In genomic region chr3:150216866-150217600, GRCh38 we compare ENCODE assay signal across 21 cellular contexts.
DNase-seq lines count a peak whose midpoint lies in the region; ATAC-seq and TF ChIP-seq lines count a peak whose summit lies in the region.
"Had no signal": no experiment of that assay in that cellular context is flagged by ENCODE, and none has a peak within 500 bp of the region (broad histone marks: within the 10 kb centered on the region; RNA-seq: fewer than 3 reads in every experiment).

No MANE protein-coding gene starts in this region.

- DNase-seq in DMS79 treated with DMSO at 0.1 percent for 48 hours (lab: John Stamatoyannopoulos, UW), result peak; percentile 53
- DNase-seq in DMS79 (lab: John Stamatoyannopoulos, UW), result no peak
- peak; percentile 82 for DNase-seq in NCI-H146 treated with DMSO at 0.1 percent for 48 hours (lab: John Stamatoyannopoulos, UW; ENCODE audit: unreplicated experiment)
- DNase-seq in psoas muscle, result no peak
- no peak for DNase-seq in hypothalamus (lab: John Stamatoyannopoulos, UW)
- DNase-seq in HAP-1 (ENCODE audit: low spot score in 2 of 2), result no peak
- DNase-seq in SK-N-DZ (ENCODE audit: low spot score), result no peak
- DNase-seq: 8988T; activated CD4-positive, alpha-beta T cell treated with anti-CD3 and anti-CD28 coated beads, Interleukin-2, amount 10 ng/mL, durations not matched to agents 24 days and 14 days; adrenal gland; BE2C; Caco-2; left lung; occipital lobe; sigmoid colon; stimulated activated CD4-positive, alpha-beta T cell treated with anti-CD3 and anti-CD28 coated beads, Interleukin-2, amount 100 ng/mL, for 24 hours; stimulated activated naive CD8-positive, alpha-beta T cell treated with anti-CD3 and anti-CD28 coated beads, Interleukin-15, amount 100 ng/mL, for 72 hours had no signal

- ATAC-seq in esophagus mucosa, result peak; percentile 45
- ATAC-seq in psoas muscle, result peak in 1 of 4 donors; percentile 26
- ATAC-seq: mucosa of descending colon had no signal

- peaks cover 9% of the 10 kb centered on the region for H3K4me1 ChIP-seq in psoas muscle
- H3K4me1 ChIP-seq in HAP-1, result peaks cover 23% of the 10 kb centered on the region
- H3K4me1 ChIP-seq: Caco-2 had no signal

- H3K27ac ChIP-seq in psoas muscle, result peak overlapping the region; percentile 79
- H3K27ac ChIP-seq: adrenal gland, epithelial cell of prostate, left lung had no signal

- H3K36me3 ChIP-seq in psoas muscle (ENCODE audit: insufficient read depth in 1 of 2, low read depth in 1 of 2) (no peaks in the 10 kb centered on the region), HAP-1 (replicated peaks) (no peaks in the 10 kb centered on the region)
- H3K36me3 ChIP-seq: adrenal gland, BE2C, left lung, sigmoid colon had no signal

- H3K27me3 ChIP-seq in psoas muscle (ENCODE audit: insufficient read depth in 3 of 3, low read length in 2 of 3), result no peaks in the 10 kb centered on the region
- H3K27me3 ChIP-seq in HAP-1 (ENCODE audit: low read depth), result no peaks in the 10 kb centered on the region
- H3K27me3 ChIP-seq: adrenal gland, dorsolateral prefrontal cortex, sigmoid colon had no signal

- in situ Hi-C loops in HAP-1 (cut with MboI; ENCODE audit: low sequenced_read_pairs), result loop anchor here (25.0 kb wide), 2 partner anchors 255 to 730 kb away; partner anchors contain the start of gene PFN2

- peak overlapping the region; percentile 38 for H3K4me3 ChIP-seq in psoas muscle
- H3K4me3 ChIP-seq in HAP-1, result no peak overlapping the region
- H3K4me3 ChIP-seq: adrenal gland, left lung, mucosa of descending colon, sigmoid colon had no signal

- H3K9me3 ChIP-seq in psoas muscle, result peaks cover 7% of the 10 kb centered on the region
- H3K9me3 ChIP-seq in HAP-1, result no peaks in the 10 kb centered on the region
- H3K9me3 ChIP-seq: adrenal gland, BE2C, Caco-2, mucosa of descending colon had no signal

- WGBS in psoas muscle, 3 donors, result 78 to 85% (median 78%) methylated on average over 9 of the region's 9 CpGs

- TF ChIP-seq CTCF in psoas muscle (IDR thresholded peaks at IDR 0.05), result no peak

- intact Hi-C loops in psoas muscle (cut with DNase I), result loop anchor here in 1 of 2 donors (2.0 kb wide), 1 partner anchor 248 kb away; no protein-coding TSS in a partner anchor

Comparison
In these comparisons a context has a peak if more than half of its experiments do, and no peak if none do; other contexts are left out.
1. DNase-seq: peak in DMS79 treated with DMSO at 0.1 percent for 48 hours (single experiment) and NCI-H146 treated with DMSO at 0.1 percent for 48 hours (single experiment); none in DMS79 (single experiment), psoas muscle (0 of 2), hypothalamus (0 of 51), HAP-1 (0 of 2) and SK-N-DZ (single experiment).